In the genomic region with DNA sequence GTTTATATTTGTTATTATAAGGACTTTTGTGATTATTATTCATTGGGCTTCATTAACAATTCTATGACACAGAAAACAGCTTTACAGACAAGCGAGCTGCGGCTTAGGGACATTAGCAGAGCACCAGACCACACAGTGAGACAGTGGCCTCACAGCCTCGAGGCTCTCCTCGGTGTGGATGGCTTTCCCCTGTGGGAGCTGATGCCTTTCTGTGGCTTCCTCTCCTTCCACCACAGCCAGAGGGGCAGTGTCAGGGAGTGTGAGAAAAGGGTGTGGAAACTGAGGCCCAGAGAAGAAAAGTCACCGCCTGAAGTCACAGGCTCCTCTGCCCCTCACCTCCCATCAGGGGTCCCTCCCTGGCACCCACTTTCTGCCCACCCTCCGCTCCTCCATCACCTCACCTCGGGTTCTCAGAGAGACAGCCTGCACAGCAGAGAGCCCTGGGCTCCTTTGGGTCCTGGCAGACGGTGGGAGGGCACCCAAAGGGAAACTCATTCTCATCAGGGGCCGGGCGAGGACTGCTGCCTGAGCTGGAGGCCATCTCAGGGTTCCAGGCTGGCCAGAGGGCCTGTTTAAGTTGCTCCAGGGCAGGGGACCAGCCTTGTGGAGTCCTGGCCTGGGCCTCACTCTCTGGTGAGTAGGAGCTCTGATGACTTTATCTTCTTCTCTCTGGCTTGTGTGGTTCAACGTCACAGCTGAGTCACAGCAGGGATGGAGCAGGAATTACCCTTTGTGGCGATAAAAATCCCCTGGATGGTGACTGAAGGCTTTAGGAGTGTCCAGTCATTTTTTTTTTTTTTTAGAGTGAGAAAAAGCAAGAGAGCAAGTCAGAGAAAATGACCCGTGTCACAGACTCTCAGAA, we compare ENCODE assay signal across 8 cellular contexts. TPM values are rescaled to one million over a fixed set of nuclear protein-coding genes. Genes with fewer than 3 reads are reported as not detected.
DNase-seq lines count a peak whose midpoint lies in the region; ATAC-seq and TF ChIP-seq lines count a peak whose summit lies in the region.

No MANE protein-coding gene starts in this region.

- H3K4me3 ChIP-seq in GM23338 (no peak overlapping the region), PC-3 (ENCODE audit: low read length) (no peak overlapping the region), left lung (peak overlapping the region in 1 of 2 donors; percentile 21), testis (no peak overlapping the region)

- H3K4me1 Mint-ChIP-seq in GM23338: peaks cover 46% of the 10 kb centered on the region
- peaks cover 86% of the 10 kb centered on the region for H3K4me1 Mint-ChIP-seq in activated naive CD4-positive, alpha-beta T cell treated with anti-CD3 and anti-CD28 coated beads, Interleukin-2, amount 10 ng/mL, durations not matched to agents 7 days and 5 days

- H3K27ac ChIP-seq in GM23338 (ENCODE audit: low read depth) (no peak overlapping the region), PC-3 (ENCODE audit: low read length) (no peak overlapping the region), left lung (peak overlapping the region; percentile 21 to 90), testis (no peak overlapping the region)

- POLR2A ChIA-PET in PC-3 (lab: Charles Lee; ENCODE audit: unreplicated experiment): no interaction called here

- H3K27me3 ChIP-seq in GM23338 (ENCODE audit: insufficient read depth) (peaks cover 15% of the 10 kb centered on the region; the same call in 1 of the 2 replicates), PC-3 (ENCODE audit: low read length) (no peaks in the 10 kb centered on the region), left lung (no peaks in the 10 kb centered on the region), testis (no peaks in the 10 kb centered on the region)

- peaks cover 56% of the 10 kb centered on the region for H3K4me1 ChIP-seq in GM23338 (ENCODE audit: insufficient read depth)
- no peaks in the 10 kb centered on the region for H3K4me1 ChIP-seq in PC-3 (ENCODE audit: insufficient read depth, low read length)
- peaks cover 3 to 91% of the 10 kb centered on the region in 2 donors for H3K4me1 ChIP-seq in left lung
- no peaks in the 10 kb centered on the region for H3K4me1 ChIP-seq in testis

- H3K36me3 ChIP-seq in GM23338 (ENCODE audit: insufficient read depth) (no peaks in the 10 kb centered on the region), PC-3 (ENCODE audit: low read depth, low read length) (no peaks in the 10 kb centered on the region), left lung (peaks cover 0 to 20% of the 10 kb centered on the region in 2 donors), testis (ENCODE audit: low read depth, missing control alignments) (no peaks in the 10 kb centered on the region)

- peaks cover 22% of the 10 kb centered on the region for H3K27me3 Mint-ChIP-seq in GM23338 (ENCODE audit: insufficient read depth, low read depth, poor library complexity)
- H3K27me3 Mint-ChIP-seq in activated naive CD4-positive, alpha-beta T cell treated with anti-CD3 and anti-CD28 coated beads, Interleukin-2, amount 10 ng/mL, durations not matched to agents 7 days and 5 days: no peaks in the 10 kb centered on the region

- intact Hi-C loops in PC-3 (cut with micrococcal nuclease): no loop called here
- intact Hi-C loops in left lung (cut with DNase I): no loop called here
- intact Hi-C loops in testis (cut with DNase I; ENCODE audit: low total_unique reads): loop anchor here (5.0 kb wide), 1 partner anchor 48 kb away; a partner anchor contains a TSS

- H3K9me3 ChIP-seq in PC-3 (ENCODE audit: low read length) (no peaks in the 10 kb centered on the region), left lung (no peaks in the 10 kb centered on the region), testis (no peaks in the 10 kb centered on the region)

- H3K9ac ChIP-seq in PC-3 (ENCODE audit: low read length): no peak overlapping the region

- H3F3A ChIP-seq in GM23338 (replicated peaks; ENCODE audit: low read depth): peaks cover 12% of the 10 kb centered on the region; the same call in 1 of the 2 replicates
- no peaks in the 10 kb centered on the region for H3F3A ChIP-seq in PC-3 (ENCODE audit: low read length, unreplicated experiment)

- TF ChIP-seq CTCF in GM23338 (conservative IDR thresholded peaks at IDR 0.05; ENCODE audit: low read depth in 2 of 2) (no peak), PC-3 (conservative IDR thresholded peaks at IDR 0.05; ENCODE audit: low read depth, low read length) (no peak), left lung (IDR thresholded peaks at IDR 0.05) (no peak), testis (IDR thresholded peaks at IDR 0.05) (no peak)

- no peaks in the 10 kb centered on the region for H3K9me2 ChIP-seq in GM23338 (ENCODE audit: insufficient read depth)
- H3K9me2 ChIP-seq in PC-3 (replicated peaks; ENCODE audit: low read length): no peaks in the 10 kb centered on the region

- 67 to 72% methylated on average over 10 to 13 of the region's 13 CpGs for WGBS in testis, 2 donors

- H4K20me1 ChIP-seq in GM23338 (replicated peaks; ENCODE audit: insufficient read depth) (no peaks in the 10 kb centered on the region), PC-3 (ENCODE audit: low read length) (no peaks in the 10 kb centered on the region)

- no peak overlapping the region for H3K4me3 Mint-ChIP-seq in GM23338
- peak overlapping the region; percentile 84 for H3K4me3 Mint-ChIP-seq in activated naive CD4-positive, alpha-beta T cell treated with anti-CD3 and anti-CD28 coated beads, Interleukin-2, amount 10 ng/mL, durations not matched to agents 7 days and 5 days

- H3K36me3 Mint-ChIP-seq in GM23338 (ENCODE audit: low read depth): no peaks in the 10 kb centered on the region
- H3K36me3 Mint-ChIP-seq in activated naive CD4-positive, alpha-beta T cell treated with anti-CD3 and anti-CD28 coated beads, Interleukin-2, amount 10 ng/mL, durations not matched to agents 7 days and 5 days: peaks cover 57% of the 10 kb centered on the region

- H3K27ac Mint-ChIP-seq in GM23338: peak overlapping the region; percentile 72; the same call in 1 of the 2 replicates
- H3K27ac Mint-ChIP-seq in activated naive CD4-positive, alpha-beta T cell treated with anti-CD3 and anti-CD28 coated beads, Interleukin-2, amount 10 ng/mL, durations not matched to agents 7 days and 5 days: peak overlapping the region; percentile 94

- CTCF ChIA-PET in PC-3 (lab: Charles Lee): no interaction called here
- CTCF ChIA-PET in activated naive CD4-positive, alpha-beta T cell treated with anti-CD3 and anti-CD28 coated beads, Interleukin-2, amount 10 ng/mL, durations not matched to agents 7 days and 5 days (lab: Charles Lee): interaction anchor here (0.7 to 3.8 kb wide), 11 partner anchors 8 to 57 kb away, joined by 3 to 18 read pairs (median 6); no protein-coding TSS in a partner anchor

- TF ChIP-seq POLR2A in testis (IDR thresholded peaks at IDR 0.05): no peak

- H3K4me2 ChIP-seq in GM23338 (peak overlapping the region; percentile 66), PC-3 (ENCODE audit: low read length) (no peak overlapping the region)

- BruUV-seq in PC-3 (replicated peaks; lab: Mats Ljungman, UMichigan): no TSS peak

- peak; percentile 94 for DNase-seq in EL
- DNase-seq in GM23338 (ENCODE audit: low spot score): no peak
- DNase-seq in PC-3: peak; percentile 23
- DNase-seq in activated naive CD4-positive, alpha-beta T cell treated with anti-CD3 and anti-CD28 coated beads, Interleukin-2, amount 10 ng/mL, durations not matched to agents 7 days and 5 days: peak; percentile 66
- peak in 1 of 2 donors; percentile 54 for DNase-seq in left lung
- peak; percentile 90 for DNase-seq in stimulated activated CD8-positive, alpha-beta memory T cell treated with anti-CD3 and anti-CD28 coated beads, Interleukin-4, amount 100 ng/mL, for 48 hours
- no peak for DNase-seq in testis
- no peak for DNase-seq in NCI-H82 (lab: John Stamatoyannopoulos, UW)

- H3K79me2 ChIP-seq in GM23338 (replicated peaks; ENCODE audit: insufficient read depth) (no peaks in the 10 kb centered on the region), PC-3 (ENCODE audit: low read length) (no peaks in the 10 kb centered on the region)

- no peaks in the 10 kb centered on the region for H3K9me3 Mint-ChIP-seq in GM23338
- no peaks in the 10 kb centered on the region for H3K9me3 Mint-ChIP-seq in activated naive CD4-positive, alpha-beta T cell treated with anti-CD3 and anti-CD28 coated beads, Interleukin-2, amount 10 ng/mL, durations not matched to agents 7 days and 5 days

- H2AFZ ChIP-seq in GM23338 (no peak overlapping the region), PC-3 (ENCODE audit: low read length) (no peak overlapping the region)

- ATAC-seq in GM23338 (no peak), PC-3 (peak; percentile 47), left lung (peak; percentile 6)

TF ChIP-seq in GM23338, 12 proteins besides CTCF, POLR2A, EP300 and RAD21 (continues in another document):
- no peak for TF ChIP-seq ZNF114 (CRISPR knock-in tag; IDR thresholded peaks at IDR 0.05)
- no peak for TF ChIP-seq NANOG (IDR thresholded peaks at IDR 0.05; ENCODE audit: borderline replicate concordance)
- no peak for TF ChIP-seq ZNF331 (CRISPR knock-in tag; IDR thresholded peaks at IDR 0.05; ENCODE audit: low read depth)

RNA-seq across cellular contexts. Expression of a gene that starts 0.8 kb away (rescaled TPM):
- 1.0 and 1.4 TPM in 2 replicates for total RNA-seq in GM23338 (2014; rRNA removed; shearing (Covaris generic))
- polyA plus RNA-seq in GM23338 (2016; fragmentation: Nextera tagmentation; extraction: Ambion mirVana) (0.39 and 0.63 TPM in 2 replicates), testis (ENCODE audit: insufficient read depth, low read depth, low replicate concordance) (3.9 TPM)
- total RNA-seq in PC-3 (2014; rRNA removed) (0.15 and 0.29 TPM in 2 replicates), left lung (1 to 10 TPM; 4.4 to 6.8 TPM), testis (1 to 10 TPM; 6.5 to 8.6 TPM)

RNA-seq across cellular contexts. Expression of a gene that starts 48.8 kb away (rescaled TPM):
- total RNA-seq in GM23338 (2014; rRNA removed; shearing (Covaris generic)): 31.0 and 33.7 TPM in 2 replicates
- polyA plus RNA-seq in GM23338 (2016; fragmentation: Nextera tagmentation; extraction: Ambion mirVana) (13.1 and 16.8 TPM in 2 replicates), testis (ENCODE audit: insufficient read depth, low read depth, low replicate concordance) (28.5 TPM)
- total RNA-seq in PC-3 (2014; rRNA removed) (101 and 104 TPM in 2 replicates), left lung (10 to 100 TPM; 37.0 to 40.2 TPM), testis (10 to 100 TPM; 40.3 to 41.7 TPM)

Comparison
In these comparisons a context has a peak if more than half of its experiments do, and no peak if none do; other contexts are left out.
1. DNase-seq: peak in EL (single experiment), PC-3 (single experiment), activated naive CD4-positive, alpha-beta T cell treated with anti-CD3 and anti-CD28 coated beads, Interleukin-2, amount 10 ng/mL, durations not matched to agents 7 days and 5 days (single experiment) and stimulated activated CD8-positive, alpha-beta memory T cell treated with anti-CD3 and anti-CD28 coated beads, Interleukin-4, amount 100 ng/mL, for 48 hours (single experiment); none in GM23338 (single experiment), testis (single experiment) and NCI-H82 (single experiment).
2. H3K27ac ChIP-seq: peak in left lung (2 of 2); none in GM23338 (single experiment), PC-3 (single experiment) and testis (0 of 2).